ENCODE assay signal across 8 cellular contexts in genomic region chr22:31082606-31083376, GRCh38. TPM values are rescaled to one million over a fixed set of nuclear protein-coding genes. Genes with fewer than 3 reads are reported as not detected.
DNase-seq lines count a peak whose midpoint lies in the region; ATAC-seq and TF ChIP-seq lines count a peak whose summit lies in the region.

No MANE protein-coding gene starts in this region.

- H3K27ac ChIP-seq in CD4-positive, alpha-beta T cell (ENCODE audit: low read depth, low read length), result no peak overlapping the region
- peak overlapping the region; percentile 80 to 89 for H3K27ac ChIP-seq in mucosa of rectum (ENCODE audit: low read depth in 2 of 2, low read length in 2 of 2)
- H3K27ac ChIP-seq in subcutaneous abdominal adipose tissue (ENCODE audit: low read depth, low read length), result peak overlapping the region; percentile 89

- CTCF ChIA-PET in CD4-positive, alpha-beta T cell (lab: Charles Lee), result interaction anchor here (0.5 to 3.4 kb wide), 5 partner anchors 25 to 241 kb away, joined by 3 to 11 read pairs (median 3); partner anchors contain the start of genes SELENOM and TUG1

- H3K4me3 ChIP-seq in mucosa of rectum (ENCODE audit: low read length in 2 of 2) (peak overlapping the region; percentile 81 to 93), subcutaneous abdominal adipose tissue (ENCODE audit: low read depth in 1 of 5, low read length in 5 of 5) (peak overlapping the region; percentile 77 to 91 (median 80))

- H3K4me1 Mint-ChIP-seq in CD4-positive, alpha-beta T cell (ENCODE audit: low read depth), result peaks cover 33% of the 10 kb centered on the region

- H3K27me3 ChIP-seq in CD4-positive, alpha-beta T cell (ENCODE audit: control insufficient read depth, insufficient read depth, low read length), result no peaks in the 10 kb centered on the region
- no peaks in the 10 kb centered on the region for H3K27me3 ChIP-seq in mucosa of rectum (ENCODE audit: control insufficient read depth in 2 of 2, insufficient read depth in 2 of 2, low read length in 2 of 2)
- no peaks in the 10 kb centered on the region for H3K27me3 ChIP-seq in subcutaneous abdominal adipose tissue (ENCODE audit: control insufficient read depth in 5 of 5, insufficient read depth in 4 of 5, low read length in 5 of 5)

- H3K27me3 Mint-ChIP-seq in CD4-positive, alpha-beta T cell, result no peaks in the 10 kb centered on the region

- no peaks in the 10 kb centered on the region for H3K36me3 Mint-ChIP-seq in CD4-positive, alpha-beta T cell (ENCODE audit: low read depth)

- intact Hi-C loops in CD4-positive, alpha-beta T cell (cut with DNase I, micrococcal nuclease), result loop anchor here (5.0 to 10.0 kb wide), 3 partner anchors 75 to 418 kb away; partner anchors contain the start of gene DUSP18 (in 1 of the 2)

- H3K36me3 ChIP-seq in mucosa of rectum (ENCODE audit: control insufficient read depth in 2 of 2, insufficient read depth in 2 of 2, low read length in 2 of 2), result peaks cover under 1 to 5% of the 10 kb centered on the region in 2 donors
- peaks cover 0 to 16% (median 13%) of the 10 kb centered on the region in 5 donors for H3K36me3 ChIP-seq in subcutaneous abdominal adipose tissue (ENCODE audit: control insufficient read depth in 5 of 5, insufficient read depth in 5 of 5, low read length in 5 of 5)

- no peaks in the 10 kb centered on the region for H3K9me3 ChIP-seq in CD4-positive, alpha-beta T cell (ENCODE audit: control insufficient read depth, low read length)
- H3K9me3 ChIP-seq in mucosa of rectum (ENCODE audit: control insufficient read depth in 2 of 2, low read length in 2 of 2) (no peaks in the 10 kb centered on the region), subcutaneous abdominal adipose tissue (ENCODE audit: control insufficient read depth in 5 of 5, low read length in 5 of 5) (no peaks in the 10 kb centered on the region)

- no peak overlapping the region for H3K27ac Mint-ChIP-seq in CD4-positive, alpha-beta T cell

- peak; percentile 25 for TF ChIP-seq CTCF in CD4-positive, alpha-beta T cell (IDR thresholded peaks at IDR 0.05)

- H3K9ac ChIP-seq in mucosa of rectum (ENCODE audit: low read depth in 1 of 2, low read length in 2 of 2) (peak overlapping the region; percentile 91 to 97), subcutaneous abdominal adipose tissue (ENCODE audit: low read length in 5 of 5) (peak overlapping the region; percentile 80 to 90 (median 81))

- peak overlapping the region; percentile 90 for H3K4me3 Mint-ChIP-seq in CD4-positive, alpha-beta T cell

- DNase-seq in CD4-positive, alpha-beta T cell, result peak in 8 of 10 experiments; percentile 20 to 50 (median 34)
- DNase-seq in HUDEP-2 (lab: John Stamatoyannopoulos, UW; ENCODE audit: unreplicated experiment in 76 of 76), result peak in 58 of 76 experiments; percentile 9 to 70 (median 48)
- peak; percentile 45 to 58 for DNase-seq in activated CD4-positive, alpha-beta T cell treated with anti-CD3 and anti-CD28 coated beads for 24 hours (ENCODE audit: low read depth in 2 of 2)
- DNase-seq in ecto neural progenitor cell (ENCODE audit: low spot score), result peak; percentile 71
- no peak for DNase-seq in NCI-H1105 (lab: John Stamatoyannopoulos, UW)

- ATAC-seq in CD4-positive, alpha-beta T cell (ENCODE audit: poor library complexity), result no peak
- no peak for ATAC-seq in GM21360 (IDR thresholded peaks at IDR 0.05; ENCODE audit: unreplicated experiment)

- POLR2A ChIA-PET in CD4-positive, alpha-beta T cell (lab: Charles Lee), result interaction anchor here (0.6 to 3.8 kb wide), 10 partner anchors 22 to 163 kb away, joined by 3 to 23 read pairs (median 4); partner anchors contain the start of genes LIMK2, MORC2, SELENOM and TUG1

- H3K4me1 ChIP-seq in mucosa of rectum (ENCODE audit: control insufficient read depth in 2 of 2, insufficient read depth in 2 of 2, low read length in 2 of 2) (peaks cover 47 to 61% of the 10 kb centered on the region in 2 donors), subcutaneous abdominal adipose tissue (ENCODE audit: control insufficient read depth in 5 of 5, insufficient read depth in 5 of 5, low read length in 5 of 5) (peaks cover 17 to 69% (median 60%) of the 10 kb centered on the region in 5 donors)

- H3K9me3 Mint-ChIP-seq in CD4-positive, alpha-beta T cell, result no peaks in the 10 kb centered on the region

RNA-seq across cellular contexts. Expression of gene SMTN, which starts 1.7 kb away (rescaled TPM):
- 1 to 10 TPM; 2.9 TPM for total RNA-seq in CD4-positive, alpha-beta T cell

RNA-seq across cellular contexts. Expression of gene SELENOM, which starts 24.6 kb away (rescaled TPM):
- 10 to 100 TPM; 78.0 to 82.4 TPM for total RNA-seq in CD4-positive, alpha-beta T cell

RNA-seq across cellular contexts. Expression of gene INPP5J, which starts 40.0 kb away (rescaled TPM):
- total RNA-seq in CD4-positive, alpha-beta T cell, result under 1 TPM; 0.59 to 0.69 TPM

RNA-seq across cellular contexts. Expression of gene PLA2G3, which starts 57.5 kb away (rescaled TPM):
- total RNA-seq in CD4-positive, alpha-beta T cell, result not detected
